ENCODE assay signal across 8 cellular contexts in genomic region chr19:55086730-55087541, GRCh38. TPM values are rescaled to one million over a fixed set of nuclear protein-coding genes. Genes with fewer than 3 reads are reported as not detected.
DNase-seq lines count a peak whose midpoint lies in the region; ATAC-seq, FAIRE-seq and TF ChIP-seq lines count a peak whose summit lies in the region.

No MANE protein-coding gene starts in this region.

- no peak overlapping the region; the same call in 1 of the 2 replicates for H2BK5ac ChIP-seq in H1 (ENCODE audit: low read depth, low read length)

- DNase-seq in M059J (ENCODE audit: low read depth) (peak; percentile 95), H1 (ENCODE audit: low read depth in 1 of 2, low spot score in 2 of 2) (peak; percentile 88 to 99), left lung (peak; percentile 90 to 94), OCI-LY7 (ENCODE audit: low spot score) (no peak)
- DNase-seq in activated CD4-positive, alpha-beta memory T cell treated with anti-CD3 and anti-CD28 coated beads, Interleukin-2, amount 10 ng/mL, durations not matched to agents 7 days and 5 days = peak; percentile 48
- peak in 2 of 3 donors; percentile 26 to 50 for DNase-seq in stimulated activated CD4-positive, alpha-beta T cell treated with anti-CD3 and anti-CD28 coated beads, Interleukin-12 subunit alpha, Interleukin-12 subunit beta, amount 100 ng/mL, for 48 hours (ENCODE audit: low read depth in 2 of 3, low spot score in 1 of 3)

- peak overlapping the region in 8 of 11 experiments; percentile 26 to 62 (median 52); a peak in 10 of 22 replicates for H3K9ac ChIP-seq in BLaER1 treated with 17β-estradiol and CSF1 and Interleukin-3, amounts not matched to agents 10 nM and 100 nM
- peak overlapping the region; percentile 34 to 77 (median 44); a peak in 4 of 7 replicates for H3K9ac ChIP-seq in H1 (replicated peaks in 1 of 4; ENCODE audit: extremely low read depth in 1 of 4, low read depth in 3 of 4, low read length in 3 of 4)

- H3K56ac ChIP-seq in H1 (replicated peaks; ENCODE audit: insufficient read length, low read depth, low read length) = no peak overlapping the region

- no peak overlapping the region for H2BK20ac ChIP-seq in H1 (ENCODE audit: low read length)

- H3K9me3 ChIP-seq in BLaER1 treated with 17β-estradiol and CSF1 and Interleukin-3, amounts not matched to agents 10 nM and 100 nM (replicated peaks in 1 of 11) = peaks cover 0 to 7% (median 0%) of the 10 kb centered on the region in 11 experiments; a peak in 11 of 22 replicates
- no peaks in the 10 kb centered on the region for H3K9me3 ChIP-seq in H1 (ENCODE audit: insufficient read depth in 2 of 2, low read depth in 1 of 2, low read length in 1 of 2)
- H3K9me3 ChIP-seq in left lung = no peaks in the 10 kb centered on the region
- no peaks in the 10 kb centered on the region for H3K9me3 ChIP-seq in OCI-LY7 (ENCODE audit: low read length)

- 0 out of 2 replicates have a peak overlapping the region, but pooled peaks have one; percentile 58 for H4K8ac ChIP-seq in H1 (ENCODE audit: extremely low read depth, insufficient read depth, low read length)

- H3K18ac ChIP-seq in H1 (ENCODE audit: extremely low read depth, low read length) = peak overlapping the region; percentile 48

- H3K36me3 Mint-ChIP-seq in activated CD4-positive, alpha-beta memory T cell treated with anti-CD3 and anti-CD28 coated beads, Interleukin-2, amount 10 ng/mL, durations not matched to agents 7 days and 5 days (ENCODE audit: low read depth) = peaks cover 27% of the 10 kb centered on the region

- POLR2A ChIA-PET in activated CD4-positive, alpha-beta memory T cell treated with anti-CD3 and anti-CD28 coated beads, Interleukin-2, amount 10 ng/mL, durations not matched to agents 7 days and 5 days (lab: Charles Lee) = interaction anchor here (0.9 to 1.7 kb wide), 6 partner anchors 9 to 320 kb away, joined by 3 to 8 read pairs (median 3); partner anchors contain the start of genes PPP1R12C and RDH13
- POLR2A ChIA-PET in H1 (lab: Charles Lee; ENCODE audit: partially characterized antibody) = interaction anchor here (0.6 to 8.7 kb wide), 12 partner anchors 8 to 321 kb away, joined by 3 to 72 read pairs (median 4); partner anchors contain the start of genes EPS8L1, PPP1R12C and UBE2S
- POLR2A ChIA-PET in OCI-LY7 (lab: Charles Lee) = no interaction called here

- H3K79me1 ChIP-seq in H1 (ENCODE audit: low read depth, low read length) = no peaks in the 10 kb centered on the region; the same call in 1 of the 2 replicates

- no peak overlapping the region for H2AK5ac ChIP-seq in H1 (ENCODE audit: low read depth, low read length)

- H3K36me3 ChIP-seq in BLaER1 treated with 17β-estradiol and CSF1 and Interleukin-3, amounts not matched to agents 10 nM and 100 nM = peaks cover 15 to 37% (median 26%) of the 10 kb centered on the region in 11 experiments; a peak in 20 of 22 replicates
- H3K36me3 ChIP-seq in H1 (ENCODE audit: control insufficient read depth in 2 of 4, insufficient read depth in 4 of 4, low read length in 3 of 4) (peaks cover 0 to 5% (median 2%) of the 10 kb centered on the region in 4 experiments; a peak in 2 of 8 replicates), left lung (peaks cover 0 to 22% of the 10 kb centered on the region in 2 donors), OCI-LY7 (ENCODE audit: insufficient read depth, low read length) (peaks cover 52% of the 10 kb centered on the region)

- H4K20me1 ChIP-seq in BLaER1 treated with 17β-estradiol and CSF1 and Interleukin-3, amounts not matched to agents 10 nM and 100 nM = peaks cover 42 to 88% (median 63%) of the 10 kb centered on the region in 11 experiments
- peaks cover 14 to 15% of the 10 kb centered on the region in 2 experiments for H4K20me1 ChIP-seq in H1 (replicated peaks in 1 of 2; ENCODE audit: control insufficient read depth in 1 of 2, insufficient read depth in 2 of 2, low read length in 2 of 2)
- no peaks in the 10 kb centered on the region for H4K20me1 ChIP-seq in OCI-LY7 (ENCODE audit: insufficient read depth, low read length)

- H3K27me3 Mint-ChIP-seq in activated CD4-positive, alpha-beta memory T cell treated with anti-CD3 and anti-CD28 coated beads, Interleukin-2, amount 10 ng/mL, durations not matched to agents 7 days and 5 days = peaks cover 53% of the 10 kb centered on the region

- H3K4ac ChIP-seq in H1 (replicated peaks; ENCODE audit: insufficient read length, low read depth, low read length) = no peak overlapping the region

- no peak overlapping the region for H4K91ac ChIP-seq in H1 (replicated peaks; ENCODE audit: insufficient read length, low read length)

- H3K4me1 ChIP-seq in BLaER1 treated with 17β-estradiol and CSF1 and Interleukin-3, amounts not matched to agents 10 nM and 100 nM = peaks cover 19 to 34% (median 29%) of the 10 kb centered on the region in 10 experiments
- peaks cover 0 to 29% (median 21%) of the 10 kb centered on the region in 4 experiments; a peak in 6 of 7 replicates for H3K4me1 ChIP-seq in H1 (replicated peaks in 1 of 4; ENCODE audit: control insufficient read depth in 3 of 4, insufficient read depth in 4 of 4, low read length in 3 of 4)
- peaks cover 12 to 34% of the 10 kb centered on the region in 2 donors for H3K4me1 ChIP-seq in left lung
- H3K4me1 ChIP-seq in OCI-LY7 (ENCODE audit: insufficient read depth, low read length, poor library complexity, severe bottlenecking) = peaks cover 3% of the 10 kb centered on the region

- intact Hi-C loops in left lung (cut with DNase I) = no loop called here
- intact Hi-C loops in OCI-LY7 (cut with micrococcal nuclease; ENCODE audit: unreplicated experiment) = no loop called here

- WGBS in H1 (ENCODE audit: extremely low coverage in 1 of 2, insufficient coverage in 1 of 2, insufficient read length in 1 of 2, insufficient replicate concordance in 2 of 2, low coverage in 1 of 2, low lambda C conversion rate in 2 of 2, missing lambda C conversion rate in 1 of 2), 2 experiments = 3% methylated on average over 54 of the region's 74 CpGs; no CpG with 5 or more reads in 1 of the 2 experiments

- peak overlapping the region; percentile 31 to 66 (median 54); a peak in 18 of 20 replicates for H3K4me3 ChIP-seq in BLaER1 treated with 17β-estradiol and CSF1 and Interleukin-3, amounts not matched to agents 10 nM and 100 nM
- H3K4me3 ChIP-seq in H1 (ENCODE audit: extremely low read depth in 1 of 4, insufficient read depth in 2 of 4, low read depth in 3 of 4, low read length in 4 of 4) (peak overlapping the region; percentile 46 to 84 (median 72)), left lung (peak overlapping the region; percentile 29 to 35), OCI-LY7 (ENCODE audit: low read depth, low read length, poor library complexity, severe bottlenecking) (no peak overlapping the region)

- H3K23ac ChIP-seq in H1 (ENCODE audit: insufficient read length) = no peak overlapping the region

- H3K23me2 ChIP-seq in H1 (ENCODE audit: low read depth, low read length) = peaks cover 17% of the 10 kb centered on the region

- TF ChIP-seq POLR2A in H1 (IDR thresholded peaks at IDR 0.05; ENCODE audit: control extremely low read depth in 1 of 2, low read depth in 2 of 2, low read length in 2 of 2) = peak in 1 of 2 experiments; percentile 62; a peak in 2 of 3 replicates

- TF ChIP-seq EP300 in H1 (IDR thresholded peaks at IDR 0.05; ENCODE audit: borderline replicate concordance in 1 of 2, low read depth in 2 of 2, low read length in 2 of 2) = no peak

- no peaks in the 10 kb centered on the region for H3K9me3 Mint-ChIP-seq in activated CD4-positive, alpha-beta memory T cell treated with anti-CD3 and anti-CD28 coated beads, Interleukin-2, amount 10 ng/mL, durations not matched to agents 7 days and 5 days

- FAIRE-seq in H1 (lab: Jason Lieb, UNC) = peak; percentile 84

- CTCF ChIA-PET in activated CD4-positive, alpha-beta memory T cell treated with anti-CD3 and anti-CD28 coated beads, Interleukin-2, amount 10 ng/mL, durations not matched to agents 7 days and 5 days (lab: Charles Lee) = no interaction called here
- CTCF ChIA-PET in H1 (lab: Charles Lee; ENCODE audit: partially characterized antibody) (interaction anchor here (0.6 to 4.5 kb wide), 9 partner anchors 9 to 207 kb away, joined by 3 to 26 read pairs (median 3); partner anchors contain the start of gene RDH13), OCI-LY7 (lab: Charles Lee; ENCODE audit: unreplicated experiment) (no interaction called here)

- TF ChIP-seq CTCF in H1 (IDR thresholded peaks at IDR 0.05; ENCODE audit: control extremely low read depth in 1 of 3, insufficient read depth in 1 of 3, low read depth in 1 of 3, low read length in 3 of 3) (no peak), left lung (IDR thresholded peaks at IDR 0.05) (no peak), OCI-LY7 (conservative IDR thresholded peaks at IDR 0.05; ENCODE audit: low read length) (no peak)

- H3K4me2 ChIP-seq in BLaER1 treated with 17β-estradiol and CSF1 and Interleukin-3, amounts not matched to agents 10 nM and 100 nM = peak overlapping the region; percentile 63 to 97 (median 87)
- H3K4me2 ChIP-seq in H1 (ENCODE audit: insufficient read depth in 1 of 2, low read depth in 2 of 2, low read length in 2 of 2) = peak overlapping the region; percentile 71 to 98
- no peak overlapping the region for H3K4me2 ChIP-seq in OCI-LY7 (ENCODE audit: low read length)

- no peak overlapping the region for H3K27ac ChIP-seq in BLaER1 treated with 17β-estradiol and CSF1 and Interleukin-3, amounts not matched to agents 10 nM and 100 nM
- H3K27ac ChIP-seq in H1 (ENCODE audit: low read depth, low read length) (no peak overlapping the region), left lung (no peak overlapping the region), OCI-LY7 (ENCODE audit: low read depth, low read length, poor library complexity, severe bottlenecking) (no peak overlapping the region)

- H3K79me2 ChIP-seq in H1 (ENCODE audit: control insufficient read depth in 1 of 2, insufficient read depth in 2 of 2, low read length in 2 of 2) = no peaks in the 10 kb centered on the region
- H3K79me2 ChIP-seq in OCI-LY7 (ENCODE audit: insufficient read depth, low read depth, low read length) = no peaks in the 10 kb centered on the region

- TF ChIP-seq RAD21 in H1 (IDR thresholded peaks at IDR 0.05 in 1 of 2, conservative IDR thresholded peaks at IDR 0.05 in 1 of 2; ENCODE audit: low read depth in 2 of 2, low read length in 2 of 2) = no peak

- peaks cover 32% of the 10 kb centered on the region for H3K4me1 Mint-ChIP-seq in activated CD4-positive, alpha-beta memory T cell treated with anti-CD3 and anti-CD28 coated beads, Interleukin-2, amount 10 ng/mL, durations not matched to agents 7 days and 5 days

- no peak overlapping the region for H3K4me3 Mint-ChIP-seq in activated CD4-positive, alpha-beta memory T cell treated with anti-CD3 and anti-CD28 coated beads, Interleukin-2, amount 10 ng/mL, durations not matched to agents 7 days and 5 days

- no peak overlapping the region for H3K14ac ChIP-seq in H1 (ENCODE audit: insufficient read length)

- no peak overlapping the region for H2BK15ac ChIP-seq in H1 (ENCODE audit: low read length)

- no peak overlapping the region for H2BK120ac ChIP-seq in H1 (replicated peaks; ENCODE audit: low read depth, low read length)

- no TSS peak for BruUV-seq in OCI-LY7 (replicated peaks; lab: Mats Ljungman, UMichigan)

- peaks cover 48 to 63% (median 60%) of the 10 kb centered on the region in 11 experiments for H3K27me3 ChIP-seq in BLaER1 treated with 17β-estradiol and CSF1 and Interleukin-3, amounts not matched to agents 10 nM and 100 nM
- peaks cover 0 to 3% (median 1%) of the 10 kb centered on the region in 4 experiments; a peak in 4 of 7 replicates for H3K27me3 ChIP-seq in H1 (replicated peaks in 1 of 4; ENCODE audit: control insufficient read depth in 3 of 4, extremely low read depth in 1 of 4, insufficient read depth in 3 of 4, low read length in 3 of 4)
- H3K27me3 ChIP-seq in left lung = peaks cover 27 to 65% of the 10 kb centered on the region in 2 donors

- H4K5ac ChIP-seq in H1 (ENCODE audit: insufficient read length, low read depth, low read length) = no peak overlapping the region

- ATAC-seq in left lung (peak; percentile 91), GM21528 (IDR thresholded peaks at IDR 0.05; ENCODE audit: low FRiP score, unreplicated experiment) (no peak)

- peak overlapping the region; percentile 55; the same call in 1 of the 2 replicates for H2BK12ac ChIP-seq in H1 (ENCODE audit: low read depth, low read length)

- no peak overlapping the region for H3K27ac Mint-ChIP-seq in activated CD4-positive, alpha-beta memory T cell treated with anti-CD3 and anti-CD28 coated beads, Interleukin-2, amount 10 ng/mL, durations not matched to agents 7 days and 5 days

- H3K9me2 ChIP-seq in OCI-LY7 (ENCODE audit: insufficient read depth, low read length) = no peaks in the 10 kb centered on the region

- H2AFZ ChIP-seq in H1 (ENCODE audit: low read length) (no peak overlapping the region), OCI-LY7 (ENCODE audit: low read length) (no peak overlapping the region)

RNA-seq across cellular contexts. Expression of gene EPS8L1, which starts 11.3 kb away (rescaled TPM):
- 1.7 and 2.5 TPM in 2 replicates for total RNA-seq in M059J (2014; rRNA removed; shearing (Covaris generic))
- total RNA-seq in activated CD4-positive, alpha-beta memory T cell treated with anti-CD3 and anti-CD28 coated beads, Interleukin-2, amount 10 ng/mL, durations not matched to agents 7 days and 5 days = 1 to 10 TPM; 6.9 to 7.6 TPM
- total RNA-seq in H1 (2021; fragmentation: NEBNext Ultra II Directional; extraction: Animal tissue kit (Norgen Biotek cat#: 25700)) = 30.2 and 37.0 TPM in 2 replicates
- polyA plus RNA-seq in H1 (2011; rRNA removed) = 19.8 and 33.6 TPM in 2 replicates
- 40.0 TPM for polyA plus RNA-seq in H1 (2011; cell fraction: cytosol; rRNA removed)
- 100 TPM for polyA plus RNA-seq in H1 (2011; cell fraction: nucleus; rRNA removed)
- polyA plus RNA-seq in H1 (2012, experiment 1 of 2) = 33.6 to 63.1 TPM (median 56.4 TPM) in 4 replicates
- polyA plus RNA-seq in H1 (2012, experiment 2 of 2) = 37.3 TPM
- polyA plus RNA-seq in H1 (2013, experiment 1 of 2) = 21.4 TPM
- polyA plus RNA-seq in H1 (2013, experiment 2 of 2) = 19.2 TPM
- polyA minus RNA-seq in H1 (2011; rRNA and poly(A)+ RNA removed) = 21.6 and 24.3 TPM in 2 replicates
- polyA minus RNA-seq in H1 (2011; cell fraction: cytosol; rRNA and poly(A)+ RNA removed) = 31.6 TPM
- polyA minus RNA-seq in H1 (2011; cell fraction: nucleus; rRNA and poly(A)+ RNA removed) = 27.3 TPM
- total RNA-seq in left lung (10 to 100 TPM; 21.2 to 37.5 TPM), OCI-LY7 (2022) (10.6 and 12.5 TPM in 2 replicates)
- total RNA-seq in OCI-LY7 (2014; rRNA removed; shearing (Covaris generic)) = 3.5 and 11.1 TPM in 2 replicates

RNA-seq across cellular contexts. Expression of gene RDH13, which starts 24.0 kb away (rescaled TPM):
- total RNA-seq in M059J (2014; rRNA removed; shearing (Covaris generic)) = 2.8 and 5.3 TPM in 2 replicates
- total RNA-seq in activated CD4-positive, alpha-beta memory T cell treated with anti-CD3 and anti-CD28 coated beads, Interleukin-2, amount 10 ng/mL, durations not matched to agents 7 days and 5 days = 10 to 100 TPM; 15.3 to 15.5 TPM
- total RNA-seq in H1 (2021; fragmentation: NEBNext Ultra II Directional; extraction: Animal tissue kit (Norgen Biotek cat#: 25700)) = 29.4 and 31.5 TPM in 2 replicates
- 15.9 and 20.5 TPM in 2 replicates for polyA plus RNA-seq in H1 (2011; rRNA removed)
- 17.2 TPM for polyA plus RNA-seq in H1 (2011; cell fraction: cytosol; rRNA removed)
- 41.2 TPM for polyA plus RNA-seq in H1 (2011; cell fraction: nucleus; rRNA removed)
- 20.1 to 26.0 TPM (median 24.4 TPM) in 4 replicates for polyA plus RNA-seq in H1 (2012, experiment 1 of 2)
- 16.8 TPM for polyA plus RNA-seq in H1 (2012, experiment 2 of 2)
- polyA plus RNA-seq in H1 (2013, experiment 1 of 2) = 15.7 TPM
- polyA plus RNA-seq in H1 (2013, experiment 2 of 2) = 14.9 TPM
- polyA minus RNA-seq in H1 (2011; rRNA and poly(A)+ RNA removed) = 22.0 and 25.7 TPM in 2 replicates
- polyA minus RNA-seq in H1 (2011; cell fraction: cytosol; rRNA and poly(A)+ RNA removed) = 18.3 TPM
- polyA minus RNA-seq in H1 (2011; cell fraction: nucleus; rRNA and poly(A)+ RNA removed) = 27.8 TPM
- total RNA-seq in left lung (10 to 100 TPM; 24.2 to 38.0 TPM), OCI-LY7 (2022) (17.8 and 19.5 TPM in 2 replicates)
- total RNA-seq in OCI-LY7 (2014; rRNA removed; shearing (Covaris generic)) = 23.1 and 29.5 TPM in 2 replicates

RNA-seq across cellular contexts. Expression of gene PPP1R12C, which starts 30.5 kb away (rescaled TPM):
- total RNA-seq in M059J (2014; rRNA removed; shearing (Covaris generic)) = 26.9 and 39.9 TPM in 2 replicates
- total RNA-seq in activated CD4-positive, alpha-beta memory T cell treated with anti-CD3 and anti-CD28 coated beads, Interleukin-2, amount 10 ng/mL, durations not matched to agents 7 days and 5 days = 100 to 1,000 TPM; 132 to 134 TPM
- 71.5 and 88.8 TPM in 2 replicates for total RNA-seq in H1 (2021; fragmentation: NEBNext Ultra II Directional; extraction: Animal tissue kit (Norgen Biotek cat#: 25700))
- 31.7 and 49.5 TPM in 2 replicates for polyA plus RNA-seq in H1 (2011; rRNA removed)
- polyA plus RNA-seq in H1 (2011; cell fraction: cytosol; rRNA removed) = 56.3 TPM
- 230 TPM for polyA plus RNA-seq in H1 (2011; cell fraction: nucleus; rRNA removed)
- 62.6 to 73.1 TPM (median 72.1 TPM) in 4 replicates for polyA plus RNA-seq in H1 (2012, experiment 1 of 2)
- polyA plus RNA-seq in H1 (2012, experiment 2 of 2) = 47.9 TPM
- 59.9 TPM for polyA plus RNA-seq in H1 (2013, experiment 1 of 2)
- 53.5 TPM for polyA plus RNA-seq in H1 (2013, experiment 2 of 2)
- polyA minus RNA-seq in H1 (2011; rRNA and poly(A)+ RNA removed) = 12.3 and 14.2 TPM in 2 replicates
- polyA minus RNA-seq in H1 (2011; cell fraction: cytosol; rRNA and poly(A)+ RNA removed) = 25.6 TPM
- 48.5 TPM for polyA minus RNA-seq in H1 (2011; cell fraction: nucleus; rRNA and poly(A)+ RNA removed)
- 100 to 1,000 TPM in 1 of 2 donors, 10 to 100 TPM in 1; 93.2 to 113 TPM for total RNA-seq in left lung
- 194 and 211 TPM in 2 replicates for total RNA-seq in OCI-LY7 (2014; rRNA removed; shearing (Covaris generic))
- 177 and 186 TPM in 2 replicates for total RNA-seq in OCI-LY7 (2022)

RNA-seq across cellular contexts. Expression of gene GP6, which starts 48.9 kb away (rescaled TPM):
- total RNA-seq in M059J (2014; rRNA removed; shearing (Covaris generic)) = not detected in 2 replicates
- total RNA-seq in activated CD4-positive, alpha-beta memory T cell treated with anti-CD3 and anti-CD28 coated beads, Interleukin-2, amount 10 ng/mL, durations not matched to agents 7 days and 5 days = under 1 TPM in 1 of 2 experiments, not detected in 1; 0.18 TPM
- total RNA-seq in H1 (2021; fragmentation: NEBNext Ultra II Directional; extraction: Animal tissue kit (Norgen Biotek cat#: 25700)) = 0.26 TPM in 1 of 2 replicates, not detected in the other
- 0.18 and 0.42 TPM in 2 replicates for polyA plus RNA-seq in H1 (2011; rRNA removed)
- polyA plus RNA-seq in H1 (2011; cell fraction: cytosol; rRNA removed) = 0.31 TPM
- 0.98 TPM for polyA plus RNA-seq in H1 (2011; cell fraction: nucleus; rRNA removed)
- polyA plus RNA-seq in H1 (2012, experiment 1 of 2) = 0.50 to 1.2 TPM (median 0.53 TPM) in 4 replicates
- not detected for polyA plus RNA-seq in H1 (2012, experiment 2 of 2)
- polyA plus RNA-seq in H1 (2013, experiment 1 of 2) = 0.18 TPM
- polyA plus RNA-seq in H1 (2013, experiment 2 of 2) = 0.11 TPM
- 0.22 and 0.66 TPM in 2 replicates for polyA minus RNA-seq in H1 (2011; rRNA and poly(A)+ RNA removed)
- polyA minus RNA-seq in H1 (2011; cell fraction: cytosol; rRNA and poly(A)+ RNA removed) = not detected
- 0.40 TPM for polyA minus RNA-seq in H1 (2011; cell fraction: nucleus; rRNA and poly(A)+ RNA removed)
- total RNA-seq in left lung = 1 to 10 TPM in 1 of 2 donors, under 1 TPM in 1; 0.52 to 1.0 TPM
- 0.25 and 0.44 TPM in 2 replicates for total RNA-seq in OCI-LY7 (2014; rRNA removed; shearing (Covaris generic))
- total RNA-seq in OCI-LY7 (2022) = 0.36 and 1.9 TPM in 2 replicates
